In genomic region chr5:111278824-111279504, GRCh38 we compare ENCODE assay signal across 8 cellular contexts. TPM values are rescaled to one million over a fixed set of nuclear protein-coding genes. Genes with fewer than 3 reads are reported as not detected.
DNase-seq lines count a peak whose midpoint lies in the region; ATAC-seq and TF ChIP-seq lines count a peak whose summit lies in the region.

No MANE protein-coding gene starts in this region.

- peak; percentile 18 for DNase-seq in NCI-H2196 (lab: John Stamatoyannopoulos, UW; ENCODE audit: unreplicated experiment)
- DNase-seq in NCI-H2196 treated with DMSO at 0.1 percent for 48 hours (lab: John Stamatoyannopoulos, UW; ENCODE audit: unreplicated experiment), result no peak
- DNase-seq in NAMALWA (ENCODE audit: low spot score), result peak; percentile 70
- peak; percentile 78 to 79 for DNase-seq in activated CD8-positive, alpha-beta memory T cell treated with anti-CD3 and anti-CD28 coated beads for 1 hour (ENCODE audit: extremely low read depth in 1 of 2, low read depth in 1 of 2)
- peak; percentile 88 for DNase-seq in endothelial cell (ENCODE audit: low spot score)
- peak; percentile 72 for DNase-seq in natural killer cell treated with Interleukin-12 subunit alpha and Interleukin-12 subunit beta and Interleukin-15 and Interleukin-18, amount 100 ng/mL, for 72 hours (ENCODE audit: low spot score)
- peak in 31 of 49 donors; percentile 0 to 58 (median 13) for DNase-seq in substantia nigra (lab: John Stamatoyannopoulos, UW)

- no peaks in the 10 kb centered on the region for H3K36me3 Mint-ChIP-seq in endothelial cell (ENCODE audit: low read depth, unreplicated experiment)
- no peaks in the 10 kb centered on the region for H3K36me3 Mint-ChIP-seq in natural killer cell treated with Interleukin-12 subunit alpha and Interleukin-12 subunit beta and Interleukin-15 and Interleukin-18, amount 100 ng/mL, for 72 hours

- H3K4me3 Mint-ChIP-seq in endothelial cell (ENCODE audit: unreplicated experiment), result no peak overlapping the region
- no peak overlapping the region for H3K4me3 Mint-ChIP-seq in natural killer cell treated with Interleukin-12 subunit alpha and Interleukin-12 subunit beta and Interleukin-15 and Interleukin-18, amount 100 ng/mL, for 72 hours

- no peaks in the 10 kb centered on the region for H3K9me3 Mint-ChIP-seq in endothelial cell (ENCODE audit: unreplicated experiment)
- no peaks in the 10 kb centered on the region for H3K9me3 Mint-ChIP-seq in natural killer cell treated with Interleukin-12 subunit alpha and Interleukin-12 subunit beta and Interleukin-15 and Interleukin-18, amount 100 ng/mL, for 72 hours

- H3K27ac ChIP-seq in substantia nigra (ENCODE audit: low read depth, low read length, poor library complexity, severe bottlenecking), result no peak overlapping the region

- peak; percentile 95 for TF ChIP-seq CTCF in endothelial cell (IDR thresholded peaks at IDR 0.05; ENCODE audit: unreplicated experiment)

- no peak overlapping the region for H3K27ac Mint-ChIP-seq in endothelial cell (ENCODE audit: unreplicated experiment)
- H3K27ac Mint-ChIP-seq in natural killer cell treated with Interleukin-12 subunit alpha and Interleukin-12 subunit beta and Interleukin-15 and Interleukin-18, amount 100 ng/mL, for 72 hours, result no peak overlapping the region

- H3K27me3 Mint-ChIP-seq in endothelial cell (ENCODE audit: unreplicated experiment), result no peaks in the 10 kb centered on the region
- H3K27me3 Mint-ChIP-seq in natural killer cell treated with Interleukin-12 subunit alpha and Interleukin-12 subunit beta and Interleukin-15 and Interleukin-18, amount 100 ng/mL, for 72 hours, result no peaks in the 10 kb centered on the region

- ATAC-seq in HG02588 (IDR thresholded peaks at IDR 0.05; ENCODE audit: unreplicated experiment), result peak; percentile 95
- ATAC-seq in natural killer cell treated with Interleukin-12 subunit alpha and Interleukin-12 subunit beta and Interleukin-15 and Interleukin-18, amount 100 ng/mL, for 72 hours, result peak; percentile 82 to 87

- peaks cover 2% of the 10 kb centered on the region for H3K4me1 Mint-ChIP-seq in endothelial cell (ENCODE audit: unreplicated experiment)
- no peaks in the 10 kb centered on the region for H3K4me1 Mint-ChIP-seq in natural killer cell treated with Interleukin-12 subunit alpha and Interleukin-12 subunit beta and Interleukin-15 and Interleukin-18, amount 100 ng/mL, for 72 hours (ENCODE audit: low read depth in 2 of 2)

RNA-seq across cellular contexts. Expression of gene CAMK4, which starts 54.8 kb away (rescaled TPM):
- total RNA-seq in endothelial cell (ENCODE audit: unreplicated experiment), result 34.5 TPM
- 10 to 100 TPM in 1 of 2 donors, 1 to 10 TPM in 1; 5.4 to 16.2 TPM for total RNA-seq in natural killer cell treated with Interleukin-12 subunit alpha and Interleukin-12 subunit beta and Interleukin-15 and Interleukin-18, amount 100 ng/mL, for 72 hours
